24 cellular contexts compared by ENCODE assay signal in genomic region chr6:4125500-4125899, GRCh38. TPM values are rescaled to one million over a fixed set of nuclear protein-coding genes. Genes with fewer than 3 reads are reported as not detected.
A peak's percentile ranks its signal among the peaks of the same experiment; 100 is the strongest.
DNase-seq lines count a peak whose midpoint lies in the region; ATAC-seq and TF ChIP-seq lines count a peak whose summit lies in the region.
"Had no signal": no experiment of that assay in that cellular context is flagged by ENCODE, and none has a peak within 500 bp of the region (broad histone marks: within the 10 kb centered on the region; RNA-seq: fewer than 3 reads in every experiment).

No MANE protein-coding gene starts in this region.

- no peak overlapping the region for H3K4me3 ChIP-seq in CD8-positive, alpha-beta T cell (ENCODE audit: low read depth, low read length)
- peak overlapping the region; percentile 17; the same call in 1 of the 2 replicates for H3K4me3 ChIP-seq in PC-3 (ENCODE audit: low read length)
- no peak overlapping the region for H3K4me3 ChIP-seq in brain microvascular endothelial cell (ENCODE audit: low read depth, low read length)
- H3K4me3 ChIP-seq: ascending aorta, lung, tibial nerve had no signal

- no peaks in the 10 kb centered on the region for H3K79me2 ChIP-seq in PC-3 (ENCODE audit: low read length)

- H3K36me3 Mint-ChIP-seq in CD8-positive, alpha-beta T cell, result peaks cover 84% of the 10 kb centered on the region
- peaks cover 42% of the 10 kb centered on the region for H3K36me3 Mint-ChIP-seq in mesothelial cell of epicardium
- peaks cover 31% of the 10 kb centered on the region for H3K36me3 Mint-ChIP-seq in natural killer cell treated with Interleukin-12 subunit alpha and Interleukin-12 subunit beta and Interleukin-15 and Interleukin-18, amount 100 ng/mL, for 72 hours

- H3K9me3 Mint-ChIP-seq in CD8-positive, alpha-beta T cell, result peaks cover 2% of the 10 kb centered on the region
- H3K9me3 Mint-ChIP-seq in mesothelial cell of epicardium, result peaks cover 6% of the 10 kb centered on the region
- H3K9me3 Mint-ChIP-seq in natural killer cell treated with Interleukin-12 subunit alpha and Interleukin-12 subunit beta and Interleukin-15 and Interleukin-18, amount 100 ng/mL, for 72 hours, result no peaks in the 10 kb centered on the region
- H3K9me3 Mint-ChIP-seq: CD4-positive, CD25-positive, alpha-beta regulatory T cell; effector memory CD8-positive, alpha-beta T cell had no signal

- BruUV-seq in PC-3 (replicated peaks; lab: Mats Ljungman, UMichigan), result no TSS peak

- H3K9me2 ChIP-seq in PC-3 (replicated peaks; ENCODE audit: low read length), result no peaks in the 10 kb centered on the region

- no peak for TF ChIP-seq CTCF in CD8-positive, alpha-beta T cell (IDR thresholded peaks at IDR 0.05)
- no peak for TF ChIP-seq CTCF in PC-3 (conservative IDR thresholded peaks at IDR 0.05; ENCODE audit: low read depth, low read length)
- no peak for TF ChIP-seq CTCF in brain microvascular endothelial cell (IDR thresholded peaks at IDR 0.05; ENCODE audit: low read depth, low read length, missing control alignments)
- TF ChIP-seq CTCF in mesothelial cell of epicardium (IDR thresholded peaks at IDR 0.05; ENCODE audit: unreplicated experiment), result no peak

- peaks cover 66% of the 10 kb centered on the region for H3K36me3 ChIP-seq in CD8-positive, alpha-beta T cell (ENCODE audit: insufficient read depth, low read length)
- H3K36me3 ChIP-seq in PC-3 (ENCODE audit: low read depth, low read length) (peaks cover 57% of the 10 kb centered on the region), brain microvascular endothelial cell (replicated peaks) (peaks cover 53% of the 10 kb centered on the region)

- in situ Hi-C loops in brain microvascular endothelial cell (cut with HindIII; ENCODE audit: low pct_ligation_motif_present, low sequenced_read_pairs), result no loop called here

- POLR2A ChIA-PET in CD8-positive, alpha-beta T cell (lab: Charles Lee), result no interaction called here
- POLR2A ChIA-PET in PC-3 (lab: Charles Lee; ENCODE audit: unreplicated experiment), result interaction anchor here (0.5 kb wide), 1 partner anchor 36 kb away, joined by 3 read pairs; no protein-coding TSS in a partner anchor

- CTCF ChIA-PET in CD8-positive, alpha-beta T cell (lab: Charles Lee), result interaction anchor here (1.3 kb wide), 1 partner anchor 30 kb away, joined by 5 read pairs; no protein-coding TSS in a partner anchor
- CTCF ChIA-PET in PC-3 (lab: Charles Lee), result interaction anchor here (0.6 to 1.3 kb wide), 2 partner anchors 10 kb away, joined by 3 to 4 read pairs; partner anchors contain the start of gene ECI2

- intact Hi-C loops in CD8-positive, alpha-beta T cell (cut with DNase I, micrococcal nuclease), result no loop called here
- intact Hi-C loops in PC-3 (cut with micrococcal nuclease), result no loop called here

- no peak overlapping the region for H3K27ac ChIP-seq in CD8-positive, alpha-beta T cell (ENCODE audit: low read depth, low read length)
- H3K27ac ChIP-seq in PC-3 (ENCODE audit: low read length) (peak overlapping the region; percentile 73), brain microvascular endothelial cell (peak overlapping the region; percentile 84)
- H3K27ac ChIP-seq: tibial nerve had no signal

- no peak overlapping the region for H3K9ac ChIP-seq in PC-3 (ENCODE audit: low read length)

- no peak for ATAC-seq in CD8-positive, alpha-beta T cell
- no peak for ATAC-seq in PC-3
- no peak for ATAC-seq in natural killer cell treated with Interleukin-12 subunit alpha and Interleukin-12 subunit beta and Interleukin-15 and Interleukin-18, amount 100 ng/mL, for 72 hours
- ATAC-seq: effector memory CD8-positive, alpha-beta T cell; naive thymus-derived CD4-positive, alpha-beta T cell had no signal

- H3K27me3 ChIP-seq in CD8-positive, alpha-beta T cell (ENCODE audit: insufficient read depth, low read length), result no peaks in the 10 kb centered on the region
- H3K27me3 ChIP-seq in PC-3 (ENCODE audit: low read length) (no peaks in the 10 kb centered on the region), brain microvascular endothelial cell (replicated peaks) (no peaks in the 10 kb centered on the region)
- H3K27me3 ChIP-seq: ascending aorta, tibial nerve had no signal

- peak overlapping the region; percentile 27 for H3K27ac Mint-ChIP-seq in CD8-positive, alpha-beta T cell
- H3K27ac Mint-ChIP-seq in mesothelial cell of epicardium, result peak overlapping the region; percentile 76
- H3K27ac Mint-ChIP-seq in natural killer cell treated with Interleukin-12 subunit alpha and Interleukin-12 subunit beta and Interleukin-15 and Interleukin-18, amount 100 ng/mL, for 72 hours, result no peak overlapping the region
- H3K27ac Mint-ChIP-seq: effector memory CD8-positive, alpha-beta T cell had no signal

- peaks cover 10% of the 10 kb centered on the region for H3F3A ChIP-seq in PC-3 (ENCODE audit: low read length, unreplicated experiment)

- H3K4me1 ChIP-seq in CD8-positive, alpha-beta T cell (ENCODE audit: insufficient read depth, low read length), result no peaks in the 10 kb centered on the region
- peaks cover 55% of the 10 kb centered on the region for H3K4me1 ChIP-seq in PC-3 (ENCODE audit: insufficient read depth, low read length)
- H3K4me1 ChIP-seq: ascending aorta had no signal

- no peaks in the 10 kb centered on the region for H3K27me3 Mint-ChIP-seq in CD8-positive, alpha-beta T cell (ENCODE audit: low read depth)
- H3K27me3 Mint-ChIP-seq in mesothelial cell of epicardium (ENCODE audit: low read depth), result no peaks in the 10 kb centered on the region
- no peaks in the 10 kb centered on the region for H3K27me3 Mint-ChIP-seq in natural killer cell treated with Interleukin-12 subunit alpha and Interleukin-12 subunit beta and Interleukin-15 and Interleukin-18, amount 100 ng/mL, for 72 hours
- H3K27me3 Mint-ChIP-seq: CD4-positive, CD25-positive, alpha-beta regulatory T cell; effector memory CD8-positive, alpha-beta T cell; naive thymus-derived CD4-positive, alpha-beta T cell had no signal

- H3K4me1 Mint-ChIP-seq in CD8-positive, alpha-beta T cell (ENCODE audit: low read depth), result peaks cover 2% of the 10 kb centered on the region
- H3K4me1 Mint-ChIP-seq in mesothelial cell of epicardium, result peaks cover 15% of the 10 kb centered on the region
- H3K4me1 Mint-ChIP-seq in natural killer cell treated with Interleukin-12 subunit alpha and Interleukin-12 subunit beta and Interleukin-15 and Interleukin-18, amount 100 ng/mL, for 72 hours (ENCODE audit: low read depth in 2 of 2), result no peaks in the 10 kb centered on the region

- H4K20me1 ChIP-seq in PC-3 (ENCODE audit: low read length), result no peaks in the 10 kb centered on the region

- peak overlapping the region; percentile 68 for H3K4me2 ChIP-seq in PC-3 (ENCODE audit: low read length)

- no peak overlapping the region for H3K4me3 Mint-ChIP-seq in CD8-positive, alpha-beta T cell
- H3K4me3 Mint-ChIP-seq in mesothelial cell of epicardium, result no peak overlapping the region
- H3K4me3 Mint-ChIP-seq in natural killer cell treated with Interleukin-12 subunit alpha and Interleukin-12 subunit beta and Interleukin-15 and Interleukin-18, amount 100 ng/mL, for 72 hours, result no peak overlapping the region
- H3K4me3 Mint-ChIP-seq: CD4-positive, CD25-positive, alpha-beta regulatory T cell; effector memory CD8-positive, alpha-beta T cell; naive thymus-derived CD4-positive, alpha-beta T cell had no signal

- no peak for DNase-seq in CD8-positive, alpha-beta T cell
- no peak for DNase-seq in PC-3
- peak; percentile 34 for DNase-seq in brain microvascular endothelial cell
- DNase-seq in mesothelial cell of epicardium (ENCODE audit: low spot score in 2 of 2, unreplicated experiment in 2 of 2), result no peak
- no peak for DNase-seq in putamen (ENCODE audit: low spot score)
- DNase-seq in HT-29 (ENCODE audit: low spot score), result no peak
- DNase-seq in natural killer cell treated with Interleukin-12 subunit alpha and Interleukin-12 subunit beta and Interleukin-15 and Interleukin-18, amount 100 ng/mL, for 72 hours (ENCODE audit: low spot score), result no peak
- DNase-seq in NCI-H524 (lab: John Stamatoyannopoulos, UW), result no peak
- DNase-seq: activated CD4-positive, alpha-beta T cell treated with anti-CD3 and anti-CD28 coated beads, Interleukin-2, amount 50 U/mL, for 48 hours; activated naive CD4-positive, alpha-beta T cell treated with Interleukin-2 at 50 U/mL for 16 hours; CD4-positive, CD25-positive, alpha-beta regulatory T cell; effector memory CD8-positive, alpha-beta T cell; H7; hypothalamus; naive thymus-derived CD4-positive, alpha-beta T cell; NCI-H1694 treated with DMSO at 0.1 percent for 48 hours; NCI-H748 treated with DMSO at 0.1 percent for 48 hours; OCI-M1; stimulated activated CD4-positive, alpha-beta T cell treated with anti-CD3 and anti-CD28 coated beads, Interleukin-1b, Interleukin-23, amount 100 ng/mL, for 48 hours; stimulated activated naive CD4-positive, alpha-beta T cell had no signal

- H3K9me3 ChIP-seq in CD8-positive, alpha-beta T cell (ENCODE audit: low read length), result no peaks in the 10 kb centered on the region
- no peaks in the 10 kb centered on the region for H3K9me3 ChIP-seq in PC-3 (ENCODE audit: low read length)
- H3K9me3 ChIP-seq: ascending aorta, tibial nerve had no signal

- H2AFZ ChIP-seq in PC-3 (ENCODE audit: low read length), result no peak overlapping the region

RNA-seq across cellular contexts. Expression of gene ECI2, which starts 9.9 kb away (rescaled TPM):
- 10 to 100 TPM; 25.1 to 27.2 TPM for total RNA-seq in CD8-positive, alpha-beta T cell
- total RNA-seq in PC-3 (2014; rRNA removed) (66.2 and 143 TPM in 2 replicates), mesothelial cell of epicardium (51.8 to 56.6 TPM (median 51.8 TPM) in 3 replicates)
- 0.10 and 2.0 TPM in 2 replicates for total RNA-seq in HT-29 (2014; rRNA removed; shearing (Covaris generic))
- total RNA-seq in natural killer cell treated with Interleukin-12 subunit alpha and Interleukin-12 subunit beta and Interleukin-15 and Interleukin-18, amount 100 ng/mL, for 72 hours, result 10 to 100 TPM; 18.4 to 23.7 TPM

RNA-seq across cellular contexts. Expression of gene FAM217A, which starts 46.6 kb away (rescaled TPM):
- not detected for total RNA-seq in CD8-positive, alpha-beta T cell
- total RNA-seq in PC-3 (2014; rRNA removed) (not detected in 2 replicates), mesothelial cell of epicardium (not detected in 3 replicates)
- total RNA-seq in HT-29 (2014; rRNA removed; shearing (Covaris generic)), result not detected in 2 replicates
- total RNA-seq in natural killer cell treated with Interleukin-12 subunit alpha and Interleukin-12 subunit beta and Interleukin-15 and Interleukin-18, amount 100 ng/mL, for 72 hours, result not detected
- total RNA-seq: ascending aorta; CD4-positive, CD25-positive, alpha-beta regulatory T cell; H7; HT1080; lung; naive thymus-derived CD4-positive, alpha-beta T cell; tibial nerve had no signal

Comparison
In these comparisons a context has a peak if more than half of its experiments do, and no peak if none do; other contexts are left out.
1. H3K27ac Mint-ChIP-seq: peak in CD8-positive, alpha-beta T cell (single experiment) and mesothelial cell of epicardium (single experiment); none in natural killer cell treated with Interleukin-12 subunit alpha and Interleukin-12 subunit beta and Interleukin-15 and Interleukin-18, amount 100 ng/mL, for 72 hours (0 of 2).